11 cellular contexts compared by ENCODE assay signal in genomic region chr16:4465977-4466779, GRCh38. TPM values are rescaled to one million over a fixed set of nuclear protein-coding genes. Genes with fewer than 3 reads are reported as not detected.
DNase-seq lines count a peak whose midpoint lies in the region; ATAC-seq and TF ChIP-seq lines count a peak whose summit lies in the region.
"Had no signal": no experiment of that assay in that cellular context is flagged by ENCODE, and none has a peak within 500 bp of the region (broad histone marks: within the 10 kb centered on the region; RNA-seq: fewer than 3 reads in every experiment).

No MANE protein-coding gene starts in this region.

- H3K27me3 Mint-ChIP-seq in activated CD4-positive, alpha-beta T cell treated with anti-CD3 and anti-CD28 coated beads for 36 hours = no peaks in the 10 kb centered on the region
- no peaks in the 10 kb centered on the region for H3K27me3 Mint-ChIP-seq in activated naive CD4-positive, alpha-beta T cell treated with anti-CD3 and anti-CD28 coated beads for 36 hours (ENCODE audit: low read depth)

- POLR2A ChIA-PET in activated CD4-positive, alpha-beta T cell treated with anti-CD3 and anti-CD28 coated beads for 36 hours (lab: Charles Lee) = interaction anchor here (0.6 kb wide), 1 partner anchor 139 kb away, joined by 3 read pairs; no protein-coding TSS in a partner anchor

- intact Hi-C loops in activated CD4-positive, alpha-beta T cell treated with anti-CD3 and anti-CD28 coated beads for 36 hours (cut with DNase I, micrococcal nuclease) = no loop called here
- intact Hi-C loops in activated naive CD4-positive, alpha-beta T cell treated with anti-CD3 and anti-CD28 coated beads for 36 hours (cut with micrococcal nuclease) = no loop called here

- peak; percentile 98 for ATAC-seq in activated CD4-positive, alpha-beta T cell treated with anti-CD3 and anti-CD28 coated beads for 36 hours
- ATAC-seq in foreskin keratinocyte = no peak

- peaks cover 19% of the 10 kb centered on the region for H3K4me1 Mint-ChIP-seq in activated CD4-positive, alpha-beta T cell treated with anti-CD3 and anti-CD28 coated beads for 36 hours
- peaks cover 5% of the 10 kb centered on the region for H3K4me1 Mint-ChIP-seq in activated naive CD4-positive, alpha-beta T cell treated with anti-CD3 and anti-CD28 coated beads for 36 hours (ENCODE audit: low read depth)

- no peak overlapping the region for H3K27ac ChIP-seq in foreskin keratinocyte
- H3K27ac ChIP-seq: coronary artery had no signal

- TF ChIP-seq CTCF in foreskin keratinocyte (conservative IDR thresholded peaks at IDR 0.05) = no peak
- TF ChIP-seq CTCF in GM13976 (IDR thresholded peaks at IDR 0.05; ENCODE audit: borderline replicate concordance, control extremely low read depth, extremely low read depth, insufficient read depth, missing control alignments) = no peak

- CTCF ChIA-PET in activated CD4-positive, alpha-beta T cell treated with anti-CD3 and anti-CD28 coated beads for 36 hours (lab: Charles Lee) = interaction anchor here (0.6 to 1.1 kb wide), 2 partner anchors 14 to 41 kb away, joined by 3 read pairs; no protein-coding TSS in a partner anchor
- CTCF ChIA-PET in activated naive CD4-positive, alpha-beta T cell treated with anti-CD3 and anti-CD28 coated beads for 36 hours (lab: Charles Lee) = interaction anchor here (0.7 kb wide), 1 partner anchor 160 kb away, joined by 3 read pairs; no protein-coding TSS in a partner anchor

- H3K9me3 Mint-ChIP-seq in activated CD4-positive, alpha-beta T cell treated with anti-CD3 and anti-CD28 coated beads for 36 hours (ENCODE audit: low read depth) = no peaks in the 10 kb centered on the region
- H3K9me3 Mint-ChIP-seq in activated naive CD4-positive, alpha-beta T cell treated with anti-CD3 and anti-CD28 coated beads for 36 hours = no peaks in the 10 kb centered on the region

- in situ Hi-C loops in GM13976 (cut with MboI; ENCODE audit: low sequenced_read_pairs, unreplicated experiment) = no loop called here

- H3K4me3 Mint-ChIP-seq in activated CD4-positive, alpha-beta T cell treated with anti-CD3 and anti-CD28 coated beads for 36 hours = peak overlapping the region; percentile 16
- H3K4me3 Mint-ChIP-seq in activated naive CD4-positive, alpha-beta T cell treated with anti-CD3 and anti-CD28 coated beads for 36 hours = no peak overlapping the region

- no peaks in the 10 kb centered on the region for H3K27me3 ChIP-seq in foreskin keratinocyte

- peaks cover 7% of the 10 kb centered on the region for H3K4me1 ChIP-seq in foreskin keratinocyte

- peaks cover 15% of the 10 kb centered on the region for H3K36me3 Mint-ChIP-seq in activated CD4-positive, alpha-beta T cell treated with anti-CD3 and anti-CD28 coated beads for 36 hours (ENCODE audit: low read depth)
- peaks cover 15% of the 10 kb centered on the region for H3K36me3 Mint-ChIP-seq in activated naive CD4-positive, alpha-beta T cell treated with anti-CD3 and anti-CD28 coated beads for 36 hours (ENCODE audit: low read depth)

- peak; percentile 78 for DNase-seq in activated CD4-positive, alpha-beta T cell treated with anti-CD3 and anti-CD28 coated beads for 36 hours
- DNase-seq in activated naive CD4-positive, alpha-beta T cell treated with anti-CD3 and anti-CD28 coated beads for 36 hours = peak; percentile 36
- peak; percentile 68 for DNase-seq in mucosa of gallbladder (ENCODE audit: low spot score)
- peak; percentile 50 to 51 for DNase-seq in stimulated activated CD8-positive, alpha-beta memory T cell treated with anti-CD3 and anti-CD28 coated beads, Interleukin-7, amount 100 ng/mL, for 48 hours (ENCODE audit: extremely low read depth in 1 of 2, low read depth in 1 of 2)
- no peak for DNase-seq in foreskin keratinocyte
- DNase-seq in GM13976 (ENCODE audit: low spot score) = no peak
- no peak for DNase-seq in germinal center (ENCODE audit: low spot score)
- no peak for DNase-seq in NCI-H2107 treated with DMSO at 0.1 percent for 48 hours (lab: John Stamatoyannopoulos, UW; ENCODE audit: unreplicated experiment)
- DNase-seq: DMS79, NCI-H187 had no signal

- H3K27ac Mint-ChIP-seq in activated CD4-positive, alpha-beta T cell treated with anti-CD3 and anti-CD28 coated beads for 36 hours = peak overlapping the region; percentile 79
- peak overlapping the region; percentile 50 for H3K27ac Mint-ChIP-seq in activated naive CD4-positive, alpha-beta T cell treated with anti-CD3 and anti-CD28 coated beads for 36 hours

RNA-seq across cellular contexts. Expression of gene NMRAL1, which starts 8.2 kb away (rescaled TPM):
- total RNA-seq in activated CD4-positive, alpha-beta T cell treated with anti-CD3 and anti-CD28 coated beads for 36 hours = 10 to 100 TPM; 27.1 to 29.5 TPM
- 10 to 100 TPM; 30.5 to 30.8 TPM for total RNA-seq in activated naive CD4-positive, alpha-beta T cell treated with anti-CD3 and anti-CD28 coated beads for 36 hours
- 58.9 TPM for total RNA-seq in mucosa of gallbladder
- total RNA-seq in foreskin keratinocyte = 75.5 and 75.9 TPM in 2 replicates
- 81.9 and 83.9 TPM in 2 replicates for polyA plus RNA-seq in foreskin keratinocyte

RNA-seq across cellular contexts. Expression of gene HMOX2, which starts 10.0 kb away (rescaled TPM):
- 10 to 100 TPM; 67.7 to 80.2 TPM for total RNA-seq in activated CD4-positive, alpha-beta T cell treated with anti-CD3 and anti-CD28 coated beads for 36 hours
- 10 to 100 TPM; 46.8 to 49.3 TPM for total RNA-seq in activated naive CD4-positive, alpha-beta T cell treated with anti-CD3 and anti-CD28 coated beads for 36 hours
- total RNA-seq in mucosa of gallbladder (85.2 TPM), foreskin keratinocyte (140 and 152 TPM in 2 replicates)
- polyA plus RNA-seq in foreskin keratinocyte = 200 and 221 TPM in 2 replicates

RNA-seq across cellular contexts. Expression of gene DNAJA3, which starts 40.5 kb away (rescaled TPM):
- 100 to 1,000 TPM in 1 of 2 experiments, 10 to 100 TPM in 1; 93.9 to 102 TPM for total RNA-seq in activated CD4-positive, alpha-beta T cell treated with anti-CD3 and anti-CD28 coated beads for 36 hours
- total RNA-seq in activated naive CD4-positive, alpha-beta T cell treated with anti-CD3 and anti-CD28 coated beads for 36 hours = 10 to 100 TPM; 86.7 to 88.0 TPM
- total RNA-seq in mucosa of gallbladder (41.0 TPM), foreskin keratinocyte (62.4 and 67.4 TPM in 2 replicates)
- 39.8 and 47.8 TPM in 2 replicates for polyA plus RNA-seq in foreskin keratinocyte

RNA-seq across cellular contexts. Expression of gene CORO7, which starts 49.8 kb away (rescaled TPM):
- total RNA-seq in activated CD4-positive, alpha-beta T cell treated with anti-CD3 and anti-CD28 coated beads for 36 hours = 10 to 100 TPM; 65.0 to 67.1 TPM
- total RNA-seq in activated naive CD4-positive, alpha-beta T cell treated with anti-CD3 and anti-CD28 coated beads for 36 hours = 10 to 100 TPM; 39.7 to 43.3 TPM
- 58.3 TPM for total RNA-seq in mucosa of gallbladder
- total RNA-seq in foreskin keratinocyte = 22.7 and 24.3 TPM in 2 replicates
- polyA plus RNA-seq in foreskin keratinocyte = 17.1 and 17.5 TPM in 2 replicates

Comparison
In these comparisons a context has a peak if more than half of its experiments do, and no peak if none do; other contexts are left out.
1. DNase-seq: peak in activated CD4-positive, alpha-beta T cell treated with anti-CD3 and anti-CD28 coated beads for 36 hours (single experiment), activated naive CD4-positive, alpha-beta T cell treated with anti-CD3 and anti-CD28 coated beads for 36 hours (single experiment), mucosa of gallbladder (single experiment) and stimulated activated CD8-positive, alpha-beta memory T cell treated with anti-CD3 and anti-CD28 coated beads, Interleukin-7, amount 100 ng/mL, for 48 hours (2 of 2); none in foreskin keratinocyte (0 of 2), GM13976 (single experiment), germinal center (single experiment) and NCI-H2107 treated with DMSO at 0.1 percent for 48 hours (single experiment).